In genomic region chr16:75378616-75379015, GRCh38 we compare ENCODE assay signal across 19 cellular contexts. TPM values are rescaled to one million over a fixed set of nuclear protein-coding genes. Genes with fewer than 3 reads are reported as not detected.
DNase-seq lines count a peak whose midpoint lies in the region; ATAC-seq and TF ChIP-seq lines count a peak whose summit lies in the region.
"Had no signal": no experiment of that assay in that cellular context is flagged by ENCODE, and none has a peak within 500 bp of the region (broad histone marks: within the 10 kb centered on the region; RNA-seq: fewer than 3 reads in every experiment).

No MANE protein-coding gene starts in this region.

- TF ChIP-seq POLR2A in sigmoid colon (IDR thresholded peaks at IDR 0.05) (no peak), gastrocnemius medialis (IDR thresholded peaks at IDR 0.05) (no peak)

- no peak for TF ChIP-seq EP300 in sigmoid colon (IDR thresholded peaks at IDR 0.05)

- H3K27ac Mint-ChIP-seq in T-helper 2 cell treated with Interferon-gamma antibody and Interleukin-4, amounts not matched to agents 5 μg/mL and 100 μg/mL, for 36 hours, result no peak overlapping the region
- H3K27ac Mint-ChIP-seq: progenitor cell of endocrine pancreas had no signal

- H3K27ac ChIP-seq in skeletal muscle tissue (ENCODE audit: low read depth, low read length), result peak overlapping the region; percentile 6
- H3K27ac ChIP-seq in sigmoid colon, result peak overlapping the region in 1 of 4 donors; percentile 4
- H3K27ac ChIP-seq in gastrocnemius medialis, result no peak overlapping the region
- H3K27ac ChIP-seq: BLaER1 treated with 17β-estradiol and CSF1 and Interleukin-3, amounts not matched to agents 10 nM and 100 nM; colonic mucosa; left lung; SK-N-MC had no signal

- H3K36me3 Mint-ChIP-seq in T-helper 2 cell treated with Interferon-gamma antibody and Interleukin-4, amounts not matched to agents 5 μg/mL and 100 μg/mL, for 36 hours (ENCODE audit: low read depth), result peaks cover 53% of the 10 kb centered on the region

- ATAC-seq in gastrocnemius medialis, result no peak
- ATAC-seq: Panc1 had no signal

- DNase-seq in T-helper 2 cell treated with Interferon-gamma antibody and Interleukin-4, amounts not matched to agents 5 μg/mL and 100 μg/mL, for 36 hours (ENCODE audit: low spot score), result no peak
- DNase-seq in T-helper 2 cell (no peak), adipocyte (ENCODE audit: low read depth) (no peak), foreskin melanocyte (peak; percentile 32), sigmoid colon (no peak), gastrocnemius medialis (no peak), SW480 (ENCODE audit: low spot score) (no peak)
- DNase-seq: activated CD4-positive, alpha-beta T cell treated with anti-CD3 and anti-CD28 coated beads for 48 hours; activated CD8-positive, alpha-beta memory T cell treated with anti-CD3 and anti-CD28 coated beads, Interleukin-2, amount 50 U/mL, for 4 hours; colonic mucosa; DMS 273 treated with DMSO at 0.1 percent for 48 hours; left lung; NCI-H1436; NCI-H774 had no signal

- H3K4me3 Mint-ChIP-seq in T-helper 2 cell treated with Interferon-gamma antibody and Interleukin-4, amounts not matched to agents 5 μg/mL and 100 μg/mL, for 36 hours, result peak overlapping the region; percentile 38

- H3K4me1 Mint-ChIP-seq in T-helper 2 cell treated with Interferon-gamma antibody and Interleukin-4, amounts not matched to agents 5 μg/mL and 100 μg/mL, for 36 hours (ENCODE audit: low read depth), result peaks cover 39% of the 10 kb centered on the region

- H3K4me1 ChIP-seq in adipocyte (ENCODE audit: control insufficient read depth, insufficient read depth, low read length) (peaks cover 60% of the 10 kb centered on the region), skeletal muscle tissue (ENCODE audit: control insufficient read depth in 3 of 3, insufficient read depth in 3 of 3, low read length in 3 of 3) (peaks cover 3 to 7% (median 5%) of the 10 kb centered on the region in 3 donors), sigmoid colon (peaks cover 0 to 9% (median 0%) of the 10 kb centered on the region in 4 donors), gastrocnemius medialis (peaks cover 0 to 4% of the 10 kb centered on the region in 2 donors)
- H3K4me1 ChIP-seq: colonic mucosa had no signal

- peaks cover 55% of the 10 kb centered on the region for H3K27me3 Mint-ChIP-seq in T-helper 2 cell treated with Interferon-gamma antibody and Interleukin-4, amounts not matched to agents 5 μg/mL and 100 μg/mL, for 36 hours (ENCODE audit: low read depth)
- H3K27me3 Mint-ChIP-seq: progenitor cell of endocrine pancreas had no signal

- 84 to 90% methylated on average over 2 of the region's 2 CpGs for WGBS in sigmoid colon, 2 donors

- H3K9ac ChIP-seq in adipocyte (ENCODE audit: low read length) (peak overlapping the region; percentile 67), skeletal muscle tissue (ENCODE audit: low read depth in 1 of 3, low read length in 3 of 3) (no peak overlapping the region)
- H3K9ac ChIP-seq: BLaER1 treated with 17β-estradiol and CSF1 and Interleukin-3, amounts not matched to agents 10 nM and 100 nM had no signal

- no peaks in the 10 kb centered on the region for H3K9me3 Mint-ChIP-seq in T-helper 2 cell treated with Interferon-gamma antibody and Interleukin-4, amounts not matched to agents 5 μg/mL and 100 μg/mL, for 36 hours

- H3K9me3 ChIP-seq in adipocyte (ENCODE audit: control insufficient read depth, low read length), result no peaks in the 10 kb centered on the region
- no peaks in the 10 kb centered on the region for H3K9me3 ChIP-seq in skeletal muscle tissue (ENCODE audit: control insufficient read depth in 3 of 3, low read length in 3 of 3)
- no peaks in the 10 kb centered on the region for H3K9me3 ChIP-seq in sigmoid colon
- no peaks in the 10 kb centered on the region for H3K9me3 ChIP-seq in gastrocnemius medialis
- H3K9me3 ChIP-seq: BLaER1 treated with 17β-estradiol and CSF1 and Interleukin-3, amounts not matched to agents 10 nM and 100 nM; colonic mucosa; left lung had no signal

- in situ Hi-C loops in gastrocnemius medialis (cut with MboI; ENCODE audit: low sequenced_read_pairs in 4 of 4), result loop anchor here in 1 of 4 donors (25.0 kb wide), 1 partner anchor 391 kb away; the partner anchor contains the start of genes WDR59 and ZNRF1

- no peak for TF ChIP-seq CTCF in sigmoid colon (IDR thresholded peaks at IDR 0.05)
- TF ChIP-seq CTCF in gastrocnemius medialis (IDR thresholded peaks at IDR 0.05 in 4 of 5, conservative IDR thresholded peaks at IDR 0.05 in 1 of 5), result no peak

- intact Hi-C loops in sigmoid colon (cut with DNase I) (no loop called here), gastrocnemius medialis (cut with DNase I; ENCODE audit: low total_unique reads) (no loop called here)

- no peaks in the 10 kb centered on the region for H3K27me3 ChIP-seq in adipocyte (replicated peaks; ENCODE audit: control insufficient read depth, insufficient read depth, low read length)
- no peaks in the 10 kb centered on the region for H3K27me3 ChIP-seq in skeletal muscle tissue (ENCODE audit: control insufficient read depth in 3 of 3, insufficient read depth in 3 of 3, low read length in 3 of 3)
- H3K27me3 ChIP-seq in sigmoid colon, result no peaks in the 10 kb centered on the region
- no peaks in the 10 kb centered on the region for H3K27me3 ChIP-seq in gastrocnemius medialis
- H3K27me3 ChIP-seq: colonic mucosa had no signal

- H3K36me3 ChIP-seq in adipocyte (ENCODE audit: control insufficient read depth, insufficient read depth, low read length, severe bottlenecking), result no peaks in the 10 kb centered on the region
- H3K36me3 ChIP-seq in skeletal muscle tissue (ENCODE audit: control insufficient read depth in 3 of 3, insufficient read depth in 3 of 3, low read length in 3 of 3), result peaks cover 0 to 4% (median 3%) of the 10 kb centered on the region in 3 donors
- peaks cover 0 to 17% (median 0%) of the 10 kb centered on the region in 4 donors for H3K36me3 ChIP-seq in sigmoid colon
- no peaks in the 10 kb centered on the region for H3K36me3 ChIP-seq in gastrocnemius medialis
- H3K36me3 ChIP-seq: colonic mucosa, left lung had no signal

- H3K4me3 ChIP-seq in adipocyte (ENCODE audit: low read length), result peak overlapping the region; percentile 49
- H3K4me3 ChIP-seq in skeletal muscle tissue (ENCODE audit: low read length in 3 of 3), result no peak overlapping the region
- no peak overlapping the region for H3K4me3 ChIP-seq in sigmoid colon
- H3K4me3 ChIP-seq in gastrocnemius medialis, result no peak overlapping the region
- H3K4me3 ChIP-seq: BLaER1 treated with 17β-estradiol and CSF1 and Interleukin-3, amounts not matched to agents 10 nM and 100 nM; colonic mucosa; left lung; SK-N-MC had no signal

RNA-seq across cellular contexts. Expression of gene CFDP1, which starts 54.7 kb away (rescaled TPM):
- total RNA-seq in skeletal muscle tissue (49.6 TPM), sigmoid colon (10 to 100 TPM; 42.1 to 61.1 (median 48.2) TPM), gastrocnemius medialis (10 to 100 TPM; 20.4 to 28.6 (median 24.2) TPM)
- 100 to 1,000 TPM; 102 to 382 (median 295) TPM for polyA plus RNA-seq in sigmoid colon
